9 cellular contexts compared by ENCODE assay signal in the genomic region with DNA sequence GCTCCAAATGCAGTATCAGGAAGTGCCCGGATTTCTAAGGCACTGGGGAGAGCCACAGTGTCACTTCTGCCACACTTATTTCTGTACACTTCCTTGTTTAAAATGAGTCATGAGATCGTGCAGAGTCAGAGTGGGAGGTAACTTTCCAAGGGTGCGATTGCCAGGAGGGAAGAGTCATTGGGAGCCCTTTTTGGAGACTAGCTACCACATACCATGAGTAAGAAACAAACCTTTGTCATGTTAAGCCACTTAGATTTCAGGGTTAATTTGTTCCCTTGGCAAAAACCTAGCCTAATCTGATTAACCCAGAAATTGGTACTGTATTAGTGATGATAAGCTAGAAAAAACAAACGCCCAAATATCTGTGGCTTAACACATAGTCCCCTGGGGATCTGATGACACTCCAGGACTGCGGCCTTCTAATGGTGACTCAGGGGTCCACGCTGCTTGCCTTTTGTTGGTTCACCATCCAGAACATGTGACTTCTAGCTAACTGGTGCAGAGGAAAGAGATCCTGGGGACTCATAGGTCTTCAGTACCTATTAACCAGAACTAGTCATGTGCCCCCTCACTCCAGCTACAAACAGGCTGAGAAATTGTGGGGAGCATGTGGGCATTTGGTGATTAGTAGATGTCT. TPM values are rescaled to one million over a fixed set of nuclear protein-coding genes. Genes with fewer than 3 reads are reported as not detected.
DNase-seq lines count a peak whose midpoint lies in the region; ATAC-seq, FAIRE-seq and TF ChIP-seq lines count a peak whose summit lies in the region.
"Had no signal": no experiment of that assay in that cellular context is flagged by ENCODE, and none has a peak within 500 bp of the region (broad histone marks: within the 10 kb centered on the region; RNA-seq: fewer than 3 reads in every experiment).

No MANE protein-coding gene starts in this region.

- H3K9me3 Mint-ChIP-seq in MCF 10A (ENCODE audit: unreplicated experiment): no peaks in the 10 kb centered on the region
- peaks cover 4 to 19% (median 8%) of the 10 kb centered on the region in 11 donors for H3K9me3 Mint-ChIP-seq in naive thymus-derived CD4-positive, alpha-beta T cell

- peaks cover 12% of the 10 kb centered on the region for H3K4me1 Mint-ChIP-seq in MCF 10A (ENCODE audit: insufficient read depth, unreplicated experiment)
- H3K4me1 Mint-ChIP-seq in naive thymus-derived CD4-positive, alpha-beta T cell: no peaks in the 10 kb centered on the region

- no peaks in the 10 kb centered on the region for H3K36me3 Mint-ChIP-seq in MCF 10A (ENCODE audit: insufficient read depth, unreplicated experiment)
- H3K36me3 Mint-ChIP-seq in naive thymus-derived CD4-positive, alpha-beta T cell: no peaks in the 10 kb centered on the region

- DNase-seq in Daoy (ENCODE audit: low read depth) (peak; percentile 91), HK-2 (ENCODE audit: unreplicated experiment) (peak; percentile 80), MCF 10A (ENCODE audit: unreplicated experiment) (peak; percentile 74), D721Med (ENCODE audit: insufficient read length, low spot score) (no peak), NCI-H1092 (lab: John Stamatoyannopoulos, UW) (no peak)
- no peak for DNase-seq in naive thymus-derived CD4-positive, alpha-beta T cell

- no peak overlapping the region for H3K27ac ChIP-seq in naive thymus-derived CD4-positive, alpha-beta T cell (ENCODE audit: low read depth, low read length)
- H3K27ac ChIP-seq: skin epidermis had no signal

- POLR2A ChIA-PET in MCF 10A (lab: Yijun Ruan, JAX): interaction anchor here (1.7 to 2.4 kb wide), 3 partner anchors 14 to 48 kb away, joined by 4 to 6 read pairs (median 4); a partner anchor contains a TSS
- POLR2A ChIA-PET in naive thymus-derived CD4-positive, alpha-beta T cell (lab: Charles Lee): no interaction called here

- no peak overlapping the region for H3K4me3 Mint-ChIP-seq in MCF 10A (ENCODE audit: unreplicated experiment)
- H3K4me3 Mint-ChIP-seq in naive thymus-derived CD4-positive, alpha-beta T cell: no peak overlapping the region

- intact Hi-C loops in MCF 10A (cut with micrococcal nuclease): no loop called here
- intact Hi-C loops in naive thymus-derived CD4-positive, alpha-beta T cell (cut with micrococcal nuclease): no loop called here

- no peak for TF ChIP-seq CTCF in MCF 10A (IDR thresholded peaks at IDR 0.05; ENCODE audit: unreplicated experiment)
- no peak for TF ChIP-seq CTCF in D721Med (IDR thresholded peaks at IDR 0.05; ENCODE audit: insufficient read depth, missing control alignments)

- H3K27me3 ChIP-seq in naive thymus-derived CD4-positive, alpha-beta T cell (ENCODE audit: control insufficient read depth in 2 of 2, insufficient read depth in 2 of 2, low read length in 2 of 2): no peaks in the 10 kb centered on the region

- CTCF ChIA-PET in MCF 10A (lab: Yijun Ruan, JAX): interaction anchor here (0.6 to 0.7 kb wide), 3 partner anchors 47 to 1780 kb away, joined by 3 to 4 read pairs (median 3); no protein-coding TSS in a partner anchor
- CTCF ChIA-PET in naive thymus-derived CD4-positive, alpha-beta T cell (lab: Charles Lee): no interaction called here

- no peak overlapping the region for H3K4me3 ChIP-seq in naive thymus-derived CD4-positive, alpha-beta T cell (ENCODE audit: low read length)
- H3K4me3 ChIP-seq: skin epidermis had no signal

- H3K27ac Mint-ChIP-seq in MCF 10A (ENCODE audit: low read depth, unreplicated experiment): peak overlapping the region; percentile 72
- no peak overlapping the region for H3K27ac Mint-ChIP-seq in naive thymus-derived CD4-positive, alpha-beta T cell

- no peaks in the 10 kb centered on the region for H3K36me3 ChIP-seq in naive thymus-derived CD4-positive, alpha-beta T cell (ENCODE audit: control insufficient read depth in 2 of 3, insufficient read depth in 3 of 3, low read length in 3 of 3)

- no TSS peak for BruUV-seq in MCF 10A (replicated peaks; lab: Mats Ljungman, UMichigan)

- H3K9me3 ChIP-seq in naive thymus-derived CD4-positive, alpha-beta T cell (ENCODE audit: control insufficient read depth in 2 of 3, low read length in 3 of 3): no peaks in the 10 kb centered on the region

- H3K27me3 Mint-ChIP-seq in MCF 10A (ENCODE audit: insufficient read depth, unreplicated experiment): no peaks in the 10 kb centered on the region
- peaks cover 0 to 4% (median 0%) of the 10 kb centered on the region in 5 donors for H3K27me3 Mint-ChIP-seq in naive thymus-derived CD4-positive, alpha-beta T cell

- no peak for FAIRE-seq in D721Med (lab: Jason Lieb, UNC)

- ATAC-seq in naive thymus-derived CD4-positive, alpha-beta T cell: peak; percentile 52
- no peak for ATAC-seq in HG03095 (IDR thresholded peaks at IDR 0.05; ENCODE audit: unreplicated experiment)
- no peak for ATAC-seq in HG03097 (IDR thresholded peaks at IDR 0.05; ENCODE audit: low FRiP score, unreplicated experiment)

- no peaks in the 10 kb centered on the region for H3K4me1 ChIP-seq in naive thymus-derived CD4-positive, alpha-beta T cell (ENCODE audit: control insufficient read depth in 2 of 2, insufficient read depth in 2 of 2, low read length in 2 of 2)

RNA-seq across cellular contexts. Expression of a gene that starts 48.6 kb away (rescaled TPM):
- 11.3 and 18.5 TPM in 2 replicates for total RNA-seq in Daoy (2014; rRNA removed; shearing (Covaris generic))
- total RNA-seq in MCF 10A (2022): 21.9 and 26.8 TPM in 2 replicates
- total RNA-seq in naive thymus-derived CD4-positive, alpha-beta T cell: 1 to 10 TPM in 4 of 5 experiments, not detected in 1; 1.2 to 7.1 (median 2.0) TPM
- 1 to 10 TPM in 1 of 2 donors, under 1 TPM in 1; 0.46 to 3.5 TPM for polyA plus RNA-seq in naive thymus-derived CD4-positive, alpha-beta T cell

Comparison
In these comparisons a context has a peak if more than half of its experiments do, and no peak if none do; other contexts are left out.
1. DNase-seq: peak in Daoy (single experiment), HK-2 (single experiment) and MCF 10A (single experiment); none in naive thymus-derived CD4-positive, alpha-beta T cell (0 of 9), D721Med (single experiment) and NCI-H1092 (single experiment).